In the genomic region with DNA sequence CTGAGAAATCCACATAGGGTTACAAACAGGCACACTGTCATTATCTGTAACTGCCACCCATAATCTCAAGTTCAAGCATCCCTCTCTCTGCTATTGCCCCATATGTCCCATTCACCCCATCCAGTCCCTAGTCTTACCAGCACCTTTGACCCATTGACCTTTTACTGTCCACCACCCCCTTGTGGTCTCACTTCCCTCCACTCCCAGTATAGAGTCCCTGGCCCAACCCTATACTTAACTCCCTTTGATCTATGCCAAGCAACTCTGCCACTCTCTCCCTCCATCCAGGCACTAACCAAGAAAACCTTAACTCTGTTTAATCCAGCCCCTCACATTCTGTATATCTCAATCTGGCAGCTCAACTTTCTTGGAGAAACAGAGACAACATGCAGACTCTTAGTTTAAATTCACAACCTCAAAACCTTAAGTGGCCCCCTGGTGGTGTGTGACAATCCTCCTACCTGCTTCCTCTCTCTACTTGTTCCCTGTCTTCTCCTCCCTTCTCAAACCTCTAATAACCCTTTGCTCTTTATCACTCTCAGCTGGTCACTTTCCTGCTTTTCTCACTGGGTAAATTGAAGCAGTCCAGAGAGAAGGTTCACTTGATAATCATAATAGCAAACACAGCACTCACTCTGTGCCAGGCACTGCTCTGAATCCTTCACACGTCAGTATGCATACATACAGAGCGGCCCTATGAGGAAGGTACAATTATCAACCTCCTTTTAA, we compare ENCODE assay signal across 8 cellular contexts.
DNase-seq lines count a peak whose midpoint lies in the region; ATAC-seq and TF ChIP-seq lines count a peak whose summit lies in the region.

No MANE protein-coding gene starts in this region.

- H3K4me3 ChIP-seq in mesendoderm (ENCODE audit: low read length) (no peak overlapping the region), aorta (ENCODE audit: low read length in 2 of 2) (no peak overlapping the region)

- no peaks in the 10 kb centered on the region for H3K79me1 ChIP-seq in mesendoderm (ENCODE audit: low read length)

- H2BK15ac ChIP-seq in mesendoderm (replicated peaks; ENCODE audit: low read depth): no peak overlapping the region

- H3K4ac ChIP-seq in mesendoderm (ENCODE audit: low read depth, low read length): no peak overlapping the region

- H3K27me3 ChIP-seq in mesendoderm (ENCODE audit: insufficient read depth, low read length, poor library complexity) (no peaks in the 10 kb centered on the region), aorta (ENCODE audit: control insufficient read depth in 1 of 2, insufficient read depth in 2 of 2, low read length in 1 of 2) (no peaks in the 10 kb centered on the region)

- H3K27ac Mint-ChIP-seq in WTC11: no peak overlapping the region

- H2BK5ac ChIP-seq in mesendoderm (ENCODE audit: low read length): peak overlapping the region; percentile 48

- H4K5ac ChIP-seq in mesendoderm (ENCODE audit: low read length): no peak overlapping the region

- peaks cover 32% of the 10 kb centered on the region for H3K36me3 Mint-ChIP-seq in WTC11

- no peak overlapping the region for H4K8ac ChIP-seq in mesendoderm (ENCODE audit: low read depth, low read length)

- peak; percentile 5 for DNase-seq in EH (ENCODE audit: low read depth)
- DNase-seq in WTC11 (ENCODE audit: low spot score): peak; percentile 25
- peak; percentile 92 for DNase-seq in mesendoderm
- DNase-seq in hepatic stellate cell (ENCODE audit: low spot score): no peak
- DNase-seq in NCI-H345 treated with DMSO at 0.1 percent for 48 hours (lab: John Stamatoyannopoulos, UW; ENCODE audit: unreplicated experiment): no peak
- no peak for DNase-seq in NOMO-1 treated with dmso at 0.1 percent for 144 hours (lab: John Stamatoyannopoulos, UW; ENCODE audit: unreplicated experiment)
- no peak for DNase-seq in aorta

- no peaks in the 10 kb centered on the region for H3K9me3 ChIP-seq in aorta (ENCODE audit: control insufficient read depth, low read length)

- peak overlapping the region; percentile 68 for H3K56ac ChIP-seq in mesendoderm (ENCODE audit: low read length)

- no peak overlapping the region for H3K23ac ChIP-seq in mesendoderm (ENCODE audit: low read length)

- no peaks in the 10 kb centered on the region for H3K27me3 Mint-ChIP-seq in WTC11 (ENCODE audit: low read depth)

- POLR2A ChIA-PET in WTC11 (lab: Charles Lee): no interaction called here

- H3K4me3 Mint-ChIP-seq in WTC11: no peak overlapping the region

- peak overlapping the region; percentile 56 for H2AK5ac ChIP-seq in mesendoderm (ENCODE audit: low read length)

- no CpG with 5 or more reads among the region's 2 CpGs for WGBS in mesendoderm (ENCODE audit: extremely low coverage, insufficient coverage, low lambda C conversion rate)
- 79 to 84% methylated on average over 2 of the region's 2 CpGs for WGBS in aorta, 2 donors

- intact Hi-C loops in aorta (cut with DNase I): no loop called here

- H3K27ac ChIP-seq in mesendoderm (ENCODE audit: low read depth, low read length) (peak overlapping the region; percentile 35), aorta (ENCODE audit: low read depth in 1 of 2, low read length in 2 of 2) (no peak overlapping the region)

- H3K4me2 ChIP-seq in mesendoderm (ENCODE audit: low read length): no peak overlapping the region

- no peak overlapping the region for H2BK120ac ChIP-seq in mesendoderm (ENCODE audit: low read depth, low read length)

- no peaks in the 10 kb centered on the region for H3K4me1 Mint-ChIP-seq in WTC11

- H3K4me1 ChIP-seq in mesendoderm (ENCODE audit: control insufficient read depth, low read depth, low read length) (peaks cover 9% of the 10 kb centered on the region), aorta (ENCODE audit: control insufficient read depth in 1 of 2, insufficient read depth in 2 of 2, low read length in 2 of 2) (no peaks in the 10 kb centered on the region)

- peak; percentile 43; the same call in 1 of the 2 replicates for TF ChIP-seq CTCF in WTC11 (IDR thresholded peaks at IDR 0.05)

- H3K36me3 ChIP-seq in mesendoderm (ENCODE audit: control insufficient read depth, insufficient read depth, low read length) (no peaks in the 10 kb centered on the region), aorta (ENCODE audit: control insufficient read depth in 1 of 2, insufficient read depth in 2 of 2, low read length in 1 of 2) (no peaks in the 10 kb centered on the region)

- no peak overlapping the region for H3K18ac ChIP-seq in mesendoderm (ENCODE audit: low read length)

- ATAC-seq in HG02852 (IDR thresholded peaks at IDR 0.05; ENCODE audit: unreplicated experiment): peak; percentile 65
- peak; percentile 75 for ATAC-seq in WTC11
- no peak for ATAC-seq in aorta (ENCODE audit: low FRiP score)

- H3K9me3 Mint-ChIP-seq in WTC11: peaks cover 15% of the 10 kb centered on the region

- H3K9ac ChIP-seq in mesendoderm (ENCODE audit: low read length): no peak overlapping the region

- H3K79me2 ChIP-seq in mesendoderm (ENCODE audit: control insufficient read depth, insufficient read depth, low read length): no peaks in the 10 kb centered on the region

- CTCF ChIA-PET in WTC11 (lab: Charles Lee): interaction anchor here (0.5 to 1.5 kb wide), 8 partner anchors 9 to 286 kb away, joined by 3 to 6 read pairs (median 3); a partner anchor contains a TSS

TF ChIP-seq in WTC11, 78 proteins besides CTCF, POLR2A, EP300 and RAD21 (continues in another document):
- TF ChIP-seq, protein P1, sequence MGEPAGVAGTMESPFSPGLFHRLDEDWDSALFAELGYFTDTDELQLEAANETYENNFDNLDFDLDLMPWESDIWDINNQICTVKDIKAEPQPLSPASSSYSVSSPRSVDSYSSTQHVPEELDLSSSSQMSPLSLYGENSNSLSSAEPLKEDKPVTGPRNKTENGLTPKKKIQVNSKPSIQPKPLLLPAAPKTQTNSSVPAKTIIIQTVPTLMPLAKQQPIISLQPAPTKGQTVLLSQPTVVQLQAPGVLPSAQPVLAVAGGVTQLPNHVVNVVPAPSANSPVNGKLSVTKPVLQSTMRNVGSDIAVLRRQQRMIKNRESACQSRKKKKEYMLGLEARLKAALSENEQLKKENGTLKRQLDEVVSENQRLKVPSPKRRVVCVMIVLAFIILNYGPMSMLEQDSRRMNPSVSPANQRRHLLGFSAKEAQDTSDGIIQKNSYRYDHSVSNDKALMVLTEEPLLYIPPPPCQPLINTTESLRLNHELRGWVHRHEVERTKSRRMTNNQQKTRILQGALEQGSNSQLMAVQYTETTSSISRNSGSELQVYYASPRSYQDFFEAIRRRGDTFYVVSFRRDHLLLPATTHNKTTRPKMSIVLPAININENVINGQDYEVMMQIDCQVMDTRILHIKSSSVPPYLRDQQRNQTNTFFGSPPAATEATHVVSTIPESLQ (CRISPR knock-in tag; IDR thresholded peaks at IDR 0.05): no peak
- TF ChIP-seq NR1H2 (CRISPR knock-in tag; IDR thresholded peaks at IDR 0.05) (no peak), ZNF121 (CRISPR knock-in tag; IDR thresholded peaks at IDR 0.05) (no peak), ZNF671 (CRISPR knock-in tag; IDR thresholded peaks at IDR 0.05) (no peak), ESRRA (CRISPR knock-in tag; IDR thresholded peaks at IDR 0.05; ENCODE audit: borderline replicate concordance) (no peak), ZNF317 (CRISPR knock-in tag; IDR thresholded peaks at IDR 0.05; ENCODE audit: borderline replicate concordance, low read depth) (no peak), RORB (CRISPR knock-in tag; IDR thresholded peaks at IDR 0.05) (no peak), CREM (CRISPR knock-in tag; IDR thresholded peaks at IDR 0.05) (no peak), ZNF232 (CRISPR knock-in tag; IDR thresholded peaks at IDR 0.05) (no peak), ELF4 (CRISPR knock-in tag; IDR thresholded peaks at IDR 0.05; ENCODE audit: low read depth) (no peak), SP1 (CRISPR knock-in tag; conservative IDR thresholded peaks at IDR 0.05) (no peak)
- TF ChIP-seq, protein P2, sequence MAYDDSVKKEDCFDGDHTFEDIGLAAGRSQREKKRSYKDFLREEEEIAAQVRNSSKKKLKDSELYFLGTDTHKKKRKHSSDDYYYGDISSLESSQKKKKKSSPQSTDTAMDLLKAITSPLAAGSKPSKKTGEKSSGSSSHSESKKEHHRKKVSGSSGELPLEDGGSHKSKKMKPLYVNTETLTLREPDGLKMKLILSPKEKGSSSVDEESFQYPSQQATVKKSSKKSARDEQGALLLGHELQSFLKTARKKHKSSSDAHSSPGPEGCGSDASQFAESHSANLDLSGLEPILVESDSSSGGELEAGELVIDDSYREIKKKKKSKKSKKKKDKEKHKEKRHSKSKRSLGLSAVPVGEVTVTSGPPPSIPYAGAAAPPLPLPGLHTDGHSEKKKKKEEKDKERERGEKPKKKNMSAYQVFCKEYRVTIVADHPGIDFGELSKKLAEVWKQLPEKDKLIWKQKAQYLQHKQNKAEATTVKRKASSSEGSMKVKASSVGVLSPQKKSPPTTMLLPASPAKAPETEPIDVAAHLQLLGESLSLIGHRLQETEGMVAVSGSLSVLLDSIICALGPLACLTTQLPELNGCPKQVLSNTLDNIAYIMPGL (CRISPR knock-in tag; IDR thresholded peaks at IDR 0.05): no peak
- TF ChIP-seq, protein P3, sequence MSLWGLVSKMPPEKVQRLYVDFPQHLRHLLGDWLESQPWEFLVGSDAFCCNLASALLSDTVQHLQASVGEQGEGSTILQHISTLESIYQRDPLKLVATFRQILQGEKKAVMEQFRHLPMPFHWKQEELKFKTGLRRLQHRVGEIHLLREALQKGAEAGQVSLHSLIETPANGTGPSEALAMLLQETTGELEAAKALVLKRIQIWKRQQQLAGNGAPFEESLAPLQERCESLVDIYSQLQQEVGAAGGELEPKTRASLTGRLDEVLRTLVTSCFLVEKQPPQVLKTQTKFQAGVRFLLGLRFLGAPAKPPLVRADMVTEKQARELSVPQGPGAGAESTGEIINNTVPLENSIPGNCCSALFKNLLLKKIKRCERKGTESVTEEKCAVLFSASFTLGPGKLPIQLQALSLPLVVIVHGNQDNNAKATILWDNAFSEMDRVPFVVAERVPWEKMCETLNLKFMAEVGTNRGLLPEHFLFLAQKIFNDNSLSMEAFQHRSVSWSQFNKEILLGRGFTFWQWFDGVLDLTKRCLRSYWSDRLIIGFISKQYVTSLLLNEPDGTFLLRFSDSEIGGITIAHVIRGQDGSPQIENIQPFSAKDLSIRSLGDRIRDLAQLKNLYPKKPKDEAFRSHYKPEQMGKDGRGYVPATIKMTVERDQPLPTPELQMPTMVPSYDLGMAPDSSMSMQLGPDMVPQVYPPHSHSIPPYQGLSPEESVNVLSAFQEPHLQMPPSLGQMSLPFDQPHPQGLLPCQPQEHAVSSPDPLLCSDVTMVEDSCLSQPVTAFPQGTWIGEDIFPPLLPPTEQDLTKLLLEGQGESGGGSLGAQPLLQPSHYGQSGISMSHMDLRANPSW (CRISPR knock-in tag; conservative IDR thresholded peaks at IDR 0.05; ENCODE audit: low read depth): no peak
- TF ChIP-seq, protein P4, sequence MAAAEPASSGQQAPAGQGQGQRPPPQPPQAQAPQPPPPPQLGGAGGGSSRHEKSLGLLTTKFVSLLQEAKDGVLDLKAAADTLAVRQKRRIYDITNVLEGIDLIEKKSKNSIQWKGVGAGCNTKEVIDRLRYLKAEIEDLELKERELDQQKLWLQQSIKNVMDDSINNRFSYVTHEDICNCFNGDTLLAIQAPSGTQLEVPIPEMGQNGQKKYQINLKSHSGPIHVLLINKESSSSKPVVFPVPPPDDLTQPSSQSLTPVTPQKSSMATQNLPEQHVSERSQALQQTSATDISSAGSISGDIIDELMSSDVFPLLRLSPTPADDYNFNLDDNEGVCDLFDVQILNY (CRISPR knock-in tag; IDR thresholded peaks at IDR 0.05): no peak

Comparison
In these comparisons a context has a peak if more than half of its experiments do, and no peak if none do; other contexts are left out.
1. DNase-seq: peak in EH (single experiment), WTC11 (single experiment) and mesendoderm (single experiment); none in hepatic stellate cell (single experiment), NCI-H345 treated with DMSO at 0.1 percent for 48 hours (single experiment), NOMO-1 treated with dmso at 0.1 percent for 144 hours (single experiment) and aorta (0 of 2).